In the genomic region with DNA sequence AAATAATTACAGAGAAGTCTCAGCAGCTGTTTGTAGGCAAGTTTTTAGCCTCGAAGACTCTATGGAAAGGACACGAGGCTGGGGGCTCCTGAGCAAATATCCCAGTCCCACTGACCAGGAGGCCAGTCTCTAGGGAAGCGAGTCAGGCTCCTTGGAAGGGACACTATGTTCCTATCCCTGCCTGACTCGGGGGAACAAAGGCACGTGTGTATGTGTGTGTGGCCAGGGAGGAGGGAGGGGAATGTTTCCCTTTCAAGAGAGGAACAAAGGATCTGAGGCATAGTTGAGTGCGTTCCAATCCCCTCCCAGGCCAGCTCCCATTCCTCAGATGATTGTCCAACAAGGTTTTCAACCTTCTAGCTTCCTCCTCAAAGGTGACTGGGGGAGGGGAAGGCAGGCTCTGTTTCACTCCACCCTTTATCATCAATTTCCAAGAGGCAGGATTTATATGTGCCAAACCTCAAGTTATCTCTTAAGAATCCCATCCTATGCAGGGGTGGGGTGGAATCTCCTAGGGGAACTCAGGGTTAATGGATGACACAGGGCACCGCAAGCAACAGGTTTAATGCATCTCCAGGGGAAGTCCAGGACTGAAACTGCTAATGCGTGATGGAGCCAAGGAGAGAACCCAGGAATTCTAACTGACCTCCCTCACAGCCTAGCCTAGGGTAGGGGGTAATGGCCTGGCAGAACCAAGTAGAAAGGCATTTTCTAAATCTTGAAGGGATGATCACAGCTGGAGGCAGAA, we compare ENCODE assay signal across 9 cellular contexts. TPM values are rescaled to one million over a fixed set of nuclear protein-coding genes. Genes with fewer than 3 reads are reported as not detected.
DNase-seq lines count a peak whose midpoint lies in the region; ATAC-seq and TF ChIP-seq lines count a peak whose summit lies in the region.
"Had no signal": no experiment of that assay in that cellular context is flagged by ENCODE, and none has a peak within 500 bp of the region (broad histone marks: within the 10 kb centered on the region; RNA-seq: fewer than 3 reads in every experiment).

No MANE protein-coding gene starts in this region.

- DNase-seq in CD4-positive, alpha-beta T cell = no peak
- DNase-seq in mammary epithelial cell = peak; percentile 85
- DNase-seq in iPS-NIHi7 (ENCODE audit: extremely low spot score) = peak; percentile 78
- DNase-seq in gastrocnemius medialis = peak; percentile 96 to 97
- DNase-seq in GM13976 (ENCODE audit: low spot score) = no peak

- H4K20me1 ChIP-seq in Loucy (ENCODE audit: insufficient read depth, low read length, poor library complexity, severe bottlenecking) (peaks cover 77% of the 10 kb centered on the region), mammary epithelial cell (ENCODE audit: insufficient read depth, low read length) (no peaks in the 10 kb centered on the region)

- CTCF ChIA-PET in CD4-positive, alpha-beta T cell (lab: Charles Lee) = interaction anchor here (0.9 kb wide), 1 partner anchor 11 kb away, joined by 3 read pairs; no protein-coding TSS in a partner anchor
- CTCF ChIA-PET in mammary epithelial cell (lab: Charles Lee; ENCODE audit: low non-redundant PET) = interaction anchor here (0.6 kb wide), 1 partner anchor 11 kb away, joined by 5 read pairs; no protein-coding TSS in a partner anchor

- no peaks in the 10 kb centered on the region for H3F3A ChIP-seq in Loucy (ENCODE audit: low read depth)

- no peaks in the 10 kb centered on the region for H3K27me3 ChIP-seq in CD4-positive, alpha-beta T cell (ENCODE audit: control insufficient read depth, insufficient read depth, low read length)
- no peaks in the 10 kb centered on the region for H3K27me3 ChIP-seq in Loucy (ENCODE audit: insufficient read depth, low read length, poor library complexity, severe bottlenecking)
- no peaks in the 10 kb centered on the region for H3K27me3 ChIP-seq in mammary epithelial cell (ENCODE audit: insufficient read depth, low read length)
- no peaks in the 10 kb centered on the region for H3K27me3 ChIP-seq in gastrocnemius medialis

- H3K27ac ChIP-seq in CD4-positive, alpha-beta T cell (ENCODE audit: low read depth, low read length) = no peak overlapping the region
- peak overlapping the region; percentile 95 for H3K27ac ChIP-seq in mammary epithelial cell (ENCODE audit: insufficient read depth, low read depth, low read length)
- H3K27ac ChIP-seq in gastrocnemius medialis = peak overlapping the region; percentile 97 to 98 (median 97)
- H3K27ac ChIP-seq: HL-60 had no signal

- WGBS in mammary epithelial cell (ENCODE audit: low coverage, missing lambda C conversion rate) = 4% methylated on average over 8 of the region's 8 CpGs

- TF ChIP-seq POLR2A in gastrocnemius medialis (IDR thresholded peaks at IDR 0.05) = peak; percentile 55 to 69

- no peak for TF ChIP-seq CTCF in CD4-positive, alpha-beta T cell (IDR thresholded peaks at IDR 0.05)
- TF ChIP-seq CTCF in Loucy (conservative IDR thresholded peaks at IDR 0.05; ENCODE audit: low read length) = no peak
- no peak for TF ChIP-seq CTCF in mammary epithelial cell (conservative IDR thresholded peaks at IDR 0.05 in 1 of 2, IDR thresholded peaks at IDR 0.05 in 1 of 2; ENCODE audit: extremely low read depth in 1 of 2, insufficient read depth in 1 of 2, low read depth in 1 of 2, low read length in 2 of 2)
- TF ChIP-seq CTCF in gastrocnemius medialis (IDR thresholded peaks at IDR 0.05 in 4 of 5, conservative IDR thresholded peaks at IDR 0.05 in 1 of 5) = no peak
- TF ChIP-seq CTCF in GM13976 (IDR thresholded peaks at IDR 0.05; ENCODE audit: borderline replicate concordance, control extremely low read depth, extremely low read depth, insufficient read depth, missing control alignments) = no peak

- intact Hi-C loops in CD4-positive, alpha-beta T cell (cut with DNase I, micrococcal nuclease) = no loop called here
- intact Hi-C loops in mammary epithelial cell (cut with micrococcal nuclease) = loop anchor here (1.0 kb wide), 2 partner anchors 8 to 11 kb away; no protein-coding TSS in a partner anchor
- intact Hi-C loops in gastrocnemius medialis (cut with DNase I; ENCODE audit: low total_unique reads) = loop anchor here (2.0 kb wide), 1 partner anchor 42 kb away; no protein-coding TSS in a partner anchor

- no peak for ATAC-seq in CD4-positive, alpha-beta T cell (ENCODE audit: poor library complexity)
- peak; percentile 76 to 77 for ATAC-seq in gastrocnemius medialis
- ATAC-seq in GM18867 (IDR thresholded peaks at IDR 0.05; ENCODE audit: unreplicated experiment) = no peak
- no peak for ATAC-seq in HG03280 (IDR thresholded peaks at IDR 0.05; ENCODE audit: unreplicated experiment)

- no peak overlapping the region for H3K4me3 Mint-ChIP-seq in CD4-positive, alpha-beta T cell

- H3K4me3 ChIP-seq in Loucy (ENCODE audit: low read length, poor library complexity, severe bottlenecking) = peak overlapping the region; percentile 47
- peak overlapping the region in 1 of 3 experiments; percentile 3 for H3K4me3 ChIP-seq in mammary epithelial cell (replicated peaks in 1 of 3; ENCODE audit: insufficient read depth in 1 of 3, low read depth in 2 of 3, low read length in 3 of 3)
- peak overlapping the region; percentile 34 to 48 (median 40) for H3K4me3 ChIP-seq in gastrocnemius medialis

- no peaks in the 10 kb centered on the region for H3K27me3 Mint-ChIP-seq in CD4-positive, alpha-beta T cell

- H3K9me3 Mint-ChIP-seq in CD4-positive, alpha-beta T cell = no peaks in the 10 kb centered on the region

- H3K36me3 ChIP-seq in Loucy (ENCODE audit: insufficient read depth, low read length) (peaks cover 30% of the 10 kb centered on the region), mammary epithelial cell (ENCODE audit: insufficient read depth, low read length) (peaks cover 17% of the 10 kb centered on the region), gastrocnemius medialis (no peaks in the 10 kb centered on the region)

- H3K79me2 ChIP-seq in Loucy (ENCODE audit: insufficient read depth, low read length) = peaks cover 98% of the 10 kb centered on the region
- H3K79me2 ChIP-seq in mammary epithelial cell (ENCODE audit: insufficient read depth, low read length) = peaks cover 90% of the 10 kb centered on the region

- H3K4me2 ChIP-seq in Loucy (ENCODE audit: low read depth, low read length, poor library complexity, severe bottlenecking) (peak overlapping the region; percentile 98), mammary epithelial cell (ENCODE audit: insufficient read depth, low read depth, low read length) (peak overlapping the region; percentile 79)

- no peaks in the 10 kb centered on the region for H3K9me2 ChIP-seq in Loucy (replicated peaks; ENCODE audit: low read depth, low read length)

- POLR2A ChIA-PET in CD4-positive, alpha-beta T cell (lab: Charles Lee) = no interaction called here

- peak overlapping the region; percentile 35 for H3K9ac ChIP-seq in Loucy (ENCODE audit: low read depth, low read length, poor library complexity, severe bottlenecking)
- H3K9ac ChIP-seq in mammary epithelial cell (ENCODE audit: insufficient read depth, low read length) = peak overlapping the region; percentile 85

- H3K36me3 Mint-ChIP-seq in CD4-positive, alpha-beta T cell (ENCODE audit: low read depth) = peaks cover 72% of the 10 kb centered on the region

- dilution Hi-C loops in mammary epithelial cell (cut with HindIII; ENCODE audit: low sequenced_read_pairs) = loop anchor here (25.0 kb wide), 1 partner anchor 150 kb away; no protein-coding TSS in a partner anchor

- peaks cover 85% of the 10 kb centered on the region for H3K4me1 ChIP-seq in Loucy (ENCODE audit: insufficient read depth, low read length, poor library complexity, severe bottlenecking)
- peaks cover 85% of the 10 kb centered on the region for H3K4me1 ChIP-seq in mammary epithelial cell (ENCODE audit: insufficient read depth, low read length)
- peaks cover 90 to 95% of the 10 kb centered on the region in 2 donors for H3K4me1 ChIP-seq in gastrocnemius medialis

- peak overlapping the region; percentile 70 for H3K27ac Mint-ChIP-seq in CD4-positive, alpha-beta T cell

- BruUV-seq in mammary epithelial cell (replicated peaks; lab: Mats Ljungman, UMichigan) = no TSS peak

- peaks cover 87% of the 10 kb centered on the region for H3K4me1 Mint-ChIP-seq in CD4-positive, alpha-beta T cell (ENCODE audit: low read depth)

- no peaks in the 10 kb centered on the region for H3K9me3 ChIP-seq in CD4-positive, alpha-beta T cell (ENCODE audit: control insufficient read depth, low read length)
- H3K9me3 ChIP-seq in Loucy (ENCODE audit: insufficient read depth, low read depth, low read length) (no peaks in the 10 kb centered on the region), mammary epithelial cell (replicated peaks; ENCODE audit: insufficient read depth, low read length) (no peaks in the 10 kb centered on the region), gastrocnemius medialis (no peaks in the 10 kb centered on the region)

- H2AFZ ChIP-seq in Loucy (ENCODE audit: low read length) = no peak overlapping the region
- no peak overlapping the region for H2AFZ ChIP-seq in mammary epithelial cell (ENCODE audit: low read depth, low read length)

- in situ Hi-C loops in mammary epithelial cell (cut with MboI; ENCODE audit: low sequenced_read_pairs in 2 of 2) (loop anchor here in 1 of 2 donors (25.0 kb wide), 1 partner anchor 150 kb away; no protein-coding TSS in a partner anchor), gastrocnemius medialis (cut with MboI; ENCODE audit: low sequenced_read_pairs in 4 of 4) (no loop called here), GM13976 (cut with MboI; ENCODE audit: low sequenced_read_pairs, unreplicated experiment) (no loop called here)

RNA-seq across cellular contexts. Expression of gene BCL2L1, which starts 9.9 kb away (rescaled TPM):
- total RNA-seq in CD4-positive, alpha-beta T cell = 10 to 100 TPM; 11.8 to 11.9 TPM
- total RNA-seq in mammary epithelial cell = 100 to 1,000 TPM; 196 to 212 TPM
- 132 TPM for polyA plus RNA-seq in mammary epithelial cell
- polyA minus RNA-seq in mammary epithelial cell = 137 TPM
- 10 to 100 TPM; 41.5 to 87.8 (median 55.3) TPM for total RNA-seq in gastrocnemius medialis

RNA-seq across cellular contexts. Expression of gene TPX2, which starts 26.4 kb away (rescaled TPM):
- total RNA-seq in CD4-positive, alpha-beta T cell = under 1 TPM; 0.85 to 0.89 TPM
- total RNA-seq in mammary epithelial cell (10 to 100 TPM in 1 of 2 donors, 1 to 10 TPM in 1; 9.5 to 74.3 TPM), gastrocnemius medialis (1 to 10 TPM in 2 of 4 donors, under 1 TPM in 2; 0.46 to 1.9 (median 1.0) TPM)
- 51.2 TPM for polyA plus RNA-seq in mammary epithelial cell
- polyA minus RNA-seq in mammary epithelial cell = 108 TPM

Comparison
In these comparisons a context has a peak if more than half of its experiments do, and no peak if none do; other contexts are left out.
1. ATAC-seq: peak in gastrocnemius medialis (2 of 2); none in CD4-positive, alpha-beta T cell (single experiment), GM18867 (single experiment) and HG03280 (single experiment).
2. DNase-seq: peak in mammary epithelial cell (single experiment), iPS-NIHi7 (single experiment) and gastrocnemius medialis (2 of 2); none in CD4-positive, alpha-beta T cell (0 of 10) and GM13976 (single experiment).
3. intact Hi-C loops: an anchor here in mammary epithelial cell (1.0 kb wide) and gastrocnemius medialis (2.0 kb wide); none called in CD4-positive, alpha-beta T cell.